9 cellular contexts compared by ENCODE assay signal in genomic region chr21:37582613-37583012, GRCh38.
A peak's percentile ranks its signal among the peaks of the same experiment; 100 is the strongest.
DNase-seq lines count a peak whose midpoint lies in the region; ATAC-seq, FAIRE-seq and TF ChIP-seq lines count a peak whose summit lies in the region.
"Had no signal": no experiment of that assay in that cellular context is flagged by ENCODE, and none has a peak within 500 bp of the region (broad histone marks: within the 10 kb centered on the region; RNA-seq: fewer than 3 reads in every experiment).

No MANE protein-coding gene starts in this region.

- TF ChIP-seq CTCF in D721Med (IDR thresholded peaks at IDR 0.05; ENCODE audit: insufficient read depth, missing control alignments) = peak; percentile 62

- WGBS in small intestine, 3 donors = 27 to 43% (median 41%) methylated on average over 5 of the region's 5 CpGs

- no peak for ATAC-seq in HG02763 (IDR thresholded peaks at IDR 0.05; ENCODE audit: unreplicated experiment)
- ATAC-seq: naive thymus-derived CD8-positive, alpha-beta T cell had no signal

- H3K4me3 Mint-ChIP-seq in activated T-cell treated with anti-CD3 and anti-CD28 coated beads, Interleukin-2, amount 50 U/mL, for 24 hours = no peak overlapping the region
- H3K4me3 Mint-ChIP-seq: naive thymus-derived CD8-positive, alpha-beta T cell had no signal

- H3K4me1 ChIP-seq in small intestine (ENCODE audit: control insufficient read depth in 2 of 2, insufficient read depth in 1 of 2, low read depth in 1 of 2, low read length in 1 of 2) = no peaks in the 10 kb centered on the region

- H3K36me3 Mint-ChIP-seq in activated T-cell treated with anti-CD3 and anti-CD28 coated beads, Interleukin-2, amount 50 U/mL, for 24 hours (ENCODE audit: low read depth) = peaks cover 3% of the 10 kb centered on the region

- H3K9me3 ChIP-seq in small intestine (ENCODE audit: control insufficient read depth, low read depth) = no peaks in the 10 kb centered on the region

- no peak overlapping the region for H3K4me3 ChIP-seq in small intestine (ENCODE audit: low read depth in 1 of 2, low read length in 2 of 2)

- H3K27ac ChIP-seq in small intestine (ENCODE audit: low read depth in 1 of 2, low read length in 1 of 2) = no peak overlapping the region

- H3K27me3 Mint-ChIP-seq in activated T-cell treated with anti-CD3 and anti-CD28 coated beads, Interleukin-2, amount 50 U/mL, for 24 hours = peaks cover 24% of the 10 kb centered on the region

- H3K4me1 Mint-ChIP-seq in activated T-cell treated with anti-CD3 and anti-CD28 coated beads, Interleukin-2, amount 50 U/mL, for 24 hours (ENCODE audit: low read depth) = peaks cover 2% of the 10 kb centered on the region
- H3K4me1 Mint-ChIP-seq: naive thymus-derived CD8-positive, alpha-beta T cell had no signal

- FAIRE-seq in D721Med (lab: Jason Lieb, UNC) (no peak), small intestine (lab: Jason Lieb, UNC) (no peak)

- no peaks in the 10 kb centered on the region for H3K36me3 ChIP-seq in small intestine (ENCODE audit: control insufficient read depth in 2 of 2, insufficient read depth in 2 of 2, low read length in 2 of 2)

- DNase-seq in D721Med (ENCODE audit: insufficient read length, low spot score) (no peak), HPDE6-E6E7 (ENCODE audit: extremely low spot score) (peak; percentile 22), SW480 (ENCODE audit: low spot score) (peak; percentile 48), foreskin melanocyte (peak; percentile 60), small intestine (peak; percentile 23), NCI-H1694 (lab: John Stamatoyannopoulos, UW) (no peak)
- no peak for DNase-seq in activated T-cell treated with anti-CD3 and anti-CD28 coated beads, Interleukin-2, amount 50 U/mL, for 24 hours

- H3K9me3 Mint-ChIP-seq in activated T-cell treated with anti-CD3 and anti-CD28 coated beads, Interleukin-2, amount 50 U/mL, for 24 hours = peaks cover 18% of the 10 kb centered on the region

- H3K27ac Mint-ChIP-seq in activated T-cell treated with anti-CD3 and anti-CD28 coated beads, Interleukin-2, amount 50 U/mL, for 24 hours = no peak overlapping the region
- H3K27ac Mint-ChIP-seq: naive thymus-derived CD8-positive, alpha-beta T cell had no signal

- no peaks in the 10 kb centered on the region for H3K27me3 ChIP-seq in small intestine (ENCODE audit: control insufficient read depth in 2 of 2, insufficient read depth in 2 of 2, low read length in 2 of 2)

Comparison
In these comparisons a context has a peak if more than half of its experiments do, and no peak if none do; other contexts are left out.
1. DNase-seq: peak in HPDE6-E6E7 (single experiment), SW480 (single experiment), foreskin melanocyte (single experiment) and small intestine (single experiment); none in D721Med (single experiment), NCI-H1694 (single experiment) and activated T-cell treated with anti-CD3 and anti-CD28 coated beads, Interleukin-2, amount 50 U/mL, for 24 hours (single experiment).